Comparison of ENCODE assay signal across 9 cellular contexts in the genomic region with DNA sequence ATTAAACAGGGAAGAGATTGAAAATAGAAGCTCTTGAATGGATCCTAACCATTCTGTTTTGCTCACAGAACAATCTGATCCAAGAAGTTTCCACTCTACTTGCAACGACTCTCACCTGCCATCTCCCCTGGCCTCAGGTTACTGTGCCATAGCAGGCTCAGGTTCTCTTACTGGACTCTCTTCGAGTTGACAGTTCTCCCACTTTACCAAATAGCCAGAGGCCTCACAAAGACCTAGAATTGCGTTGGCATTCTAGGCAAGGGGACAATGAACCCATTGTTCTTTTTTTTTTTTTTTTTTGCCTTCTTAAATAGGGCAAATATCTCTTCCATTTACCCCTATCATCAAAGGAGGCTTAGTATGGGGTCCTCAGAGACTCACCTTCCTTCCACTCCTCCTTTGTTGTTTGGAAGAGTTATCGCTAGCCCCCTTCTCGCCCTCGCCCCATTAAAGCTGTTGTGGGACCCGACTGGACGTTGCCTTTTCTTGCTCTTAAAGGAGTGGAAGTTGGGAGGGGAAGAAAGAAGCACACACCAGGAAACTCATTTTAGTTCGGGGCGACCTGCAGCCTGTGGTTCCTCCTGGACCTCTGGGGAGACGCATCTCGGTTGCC. TPM values are rescaled to one million over a fixed set of nuclear protein-coding genes. Genes with fewer than 3 reads are reported as not detected.
DNase-seq lines count a peak whose midpoint lies in the region; ATAC-seq and TF ChIP-seq lines count a peak whose summit lies in the region.
"Had no signal": no experiment of that assay in that cellular context is flagged by ENCODE, and none has a peak within 500 bp of the region (broad histone marks: within the 10 kb centered on the region; RNA-seq: fewer than 3 reads in every experiment).

No MANE protein-coding gene starts in this region.

- WGBS in right lobe of liver (ENCODE audit: insufficient coverage, low coverage, low lambda C conversion rate, missing lambda C conversion rate), result 16% methylated on average over 12 of the region's 12 CpGs

- DNase-seq in NCI-H146 (lab: John Stamatoyannopoulos, UW) (peak; percentile 19), NCI-H146 treated with DMSO at 0.1 percent for 48 hours (lab: John Stamatoyannopoulos, UW; ENCODE audit: unreplicated experiment) (no peak), choroid plexus epithelial cell (ENCODE audit: low read depth) (no peak), right lobe of liver (no peak), superior temporal gyrus (ENCODE audit: extremely low spot score) (peak; percentile 77), cortex of kidney (lab: John Stamatoyannopoulos, UW) (no peak), amniotic stem cell (lab: John Stamatoyannopoulos, UW) (no peak)

- no peaks in the 10 kb centered on the region for H3K9me3 ChIP-seq in right lobe of liver

- H3K4me3 ChIP-seq in choroid plexus epithelial cell (ENCODE audit: low read depth, low read length), result peak overlapping the region; percentile 56
- peak overlapping the region; percentile 60 to 71 (median 69) for H3K4me3 ChIP-seq in right lobe of liver

- no peaks in the 10 kb centered on the region for H3K36me3 ChIP-seq in right lobe of liver

- TF ChIP-seq POLR2A in right lobe of liver (IDR thresholded peaks at IDR 0.05), result no peak

- intact Hi-C loops in right lobe of liver (cut with DNase I), result no loop called here

- peaks cover 0 to 18% (median 4%) of the 10 kb centered on the region in 4 donors for H3K4me1 ChIP-seq in right lobe of liver

- peak overlapping the region; percentile 61 to 82 (median 75) for H3K27ac ChIP-seq in right lobe of liver

- ATAC-seq in right lobe of liver (no peak), HG02798 (IDR thresholded peaks at IDR 0.05; ENCODE audit: poor library complexity, unreplicated experiment) (no peak)
- ATAC-seq: activated T-helper 17 cell treated with anti-CD3 and anti-CD28 coated beads, Interleukin-2, amount 50 U/mL, for 72 hours had no signal

- TF ChIP-seq CTCF in choroid plexus epithelial cell (conservative IDR thresholded peaks at IDR 0.05; ENCODE audit: low read depth, low read length) (no peak), right lobe of liver (IDR thresholded peaks at IDR 0.05) (no peak)

- no peaks in the 10 kb centered on the region for H3K27me3 ChIP-seq in right lobe of liver

RNA-seq across cellular contexts. Expression of gene PLPPR1, which starts 0.7 kb away (rescaled TPM):
- 1 to 10 TPM; 1.4 to 5.4 (median 1.8) TPM for total RNA-seq in right lobe of liver
- total RNA-seq: activated T-helper 17 cell treated with anti-CD3 and anti-CD28 coated beads, Interleukin-2, amount 50 U/mL, for 72 hours had no signal

Comparison
In these comparisons a context has a peak if more than half of its experiments do, and no peak if none do; other contexts are left out.
1. DNase-seq: peak in NCI-H146 (single experiment) and superior temporal gyrus (single experiment); none in NCI-H146 treated with DMSO at 0.1 percent for 48 hours (single experiment), choroid plexus epithelial cell (single experiment), right lobe of liver (0 of 3), cortex of kidney (single experiment) and amniotic stem cell (single experiment).